In genomic region chr12:58803893-58804292, GRCh38 we compare ENCODE assay signal across 12 cellular contexts.
DNase-seq lines count a peak whose midpoint lies in the region; ATAC-seq, FAIRE-seq and TF ChIP-seq lines count a peak whose summit lies in the region.
"Had no signal": no experiment of that assay in that cellular context is flagged by ENCODE, and none has a peak within 500 bp of the region (broad histone marks: within the 10 kb centered on the region; RNA-seq: fewer than 3 reads in every experiment).

No MANE protein-coding gene starts in this region.

- no peak overlapping the region for H3K23ac ChIP-seq in mesenchymal stem cell (ENCODE audit: low read length in 2 of 2)

- H2BK15ac ChIP-seq in mesenchymal stem cell (ENCODE audit: low read depth, poor library complexity, severe bottlenecking) = no peak overlapping the region

- DNase-seq in AG08395 (ENCODE audit: low spot score) (peak; percentile 81), HS-5 (ENCODE audit: low read depth) (peak; percentile 61), cardiac fibroblast (ENCODE audit: low read depth in 2 of 2) (peak; percentile 80 to 83), mesenchymal stem cell (peak; percentile 87), D721Med (ENCODE audit: insufficient read length, low spot score) (no peak), NCI-H2227 treated with DMSO at 0.1 percent for 48 hours (lab: John Stamatoyannopoulos, UW) (no peak)
- no peak for DNase-seq in activated CD4-positive, alpha-beta T cell treated with anti-CD3 and anti-CD28 coated beads, Interleukin-2, amount 50 U/mL, for 1 hour
- DNase-seq: activated naive CD8-positive, alpha-beta T cell treated with anti-CD3 and anti-CD28 coated beads, Interleukin-2, amount 50 U/mL, for 24 hours; CD8-positive, alpha-beta T cell; T-helper 2 cell had no signal

- no peaks in the 10 kb centered on the region for H3K27me3 ChIP-seq in mesenchymal stem cell (ENCODE audit: control insufficient read depth in 1 of 2, insufficient read depth in 1 of 2, low read length in 2 of 2)

- H3K14ac ChIP-seq in mesenchymal stem cell (ENCODE audit: low read length in 2 of 2) = no peak overlapping the region

- 0% methylated on average over 1 of the region's 2 CpGs for whole genome bisulfite sequencing in mesenchymal stem cell

- FAIRE-seq in D721Med (lab: Jason Lieb, UNC) = no peak

- no peak overlapping the region for H2AK5ac ChIP-seq in mesenchymal stem cell (ENCODE audit: low read length, severe bottlenecking)

- H3K4me3 ChIP-seq in cardiac fibroblast (replicated peaks in 1 of 2; ENCODE audit: low read depth in 2 of 2, low read length in 2 of 2) (no peak overlapping the region), mesenchymal stem cell (ENCODE audit: insufficient read depth in 1 of 2, low read depth in 1 of 2, low read length in 2 of 2) (peak overlapping the region in 1 of 2 experiments; percentile 15)

- no peaks in the 10 kb centered on the region for H3K79me1 ChIP-seq in mesenchymal stem cell (replicated peaks; ENCODE audit: low read length, poor library complexity, severe bottlenecking)

- no peak overlapping the region for H3K4ac ChIP-seq in mesenchymal stem cell (ENCODE audit: low read depth in 1 of 2, low read length in 2 of 2)

- H3K9me3 ChIP-seq in mesenchymal stem cell (ENCODE audit: control insufficient read depth, low read length) = no peaks in the 10 kb centered on the region

- H4K91ac ChIP-seq in mesenchymal stem cell (ENCODE audit: low read length) = no peak overlapping the region

- H2AFZ ChIP-seq in mesenchymal stem cell (ENCODE audit: low read depth, low read length) = no peak overlapping the region
- H2AFZ ChIP-seq: parathyroid adenoma had no signal

- no peak overlapping the region for H4K8ac ChIP-seq in mesenchymal stem cell (ENCODE audit: low read length)

- ATAC-seq in HG03175 (IDR thresholded peaks at IDR 0.05; ENCODE audit: unreplicated experiment) = no peak
- ATAC-seq: activated naive CD8-positive, alpha-beta T cell treated with anti-CD3 and anti-CD28 coated beads, Interleukin-2, amount 50 U/mL, for 24 hours; CD8-positive, alpha-beta T cell had no signal

- H2BK5ac ChIP-seq in mesenchymal stem cell (ENCODE audit: low read depth, low read length, poor library complexity, severe bottlenecking) = no peak overlapping the region

- peak overlapping the region; percentile 45 for H3K9ac ChIP-seq in mesenchymal stem cell (ENCODE audit: low read length)
- H3K9ac ChIP-seq: parathyroid adenoma had no signal

- H2BK12ac ChIP-seq in mesenchymal stem cell (ENCODE audit: low read length in 2 of 2) = no peak overlapping the region

- H3K18ac ChIP-seq in mesenchymal stem cell (ENCODE audit: low read depth in 1 of 2, low read length in 2 of 2) = no peak overlapping the region

- no peak overlapping the region for H3K4me2 ChIP-seq in mesenchymal stem cell (ENCODE audit: low read length, poor library complexity, severe bottlenecking)

- peak overlapping the region; percentile 7 for H3K27ac ChIP-seq in mesenchymal stem cell (ENCODE audit: low read length, poor library complexity, severe bottlenecking)
- H3K27ac ChIP-seq: parathyroid adenoma had no signal

- no peaks in the 10 kb centered on the region for H3K36me3 ChIP-seq in mesenchymal stem cell (ENCODE audit: control insufficient read depth in 1 of 2, insufficient read depth in 2 of 2, low read depth in 1 of 2, low read length in 2 of 2)

- no peak overlapping the region for H2BK120ac ChIP-seq in mesenchymal stem cell (ENCODE audit: low read depth, low read length)

- H3K4me1 ChIP-seq in mesenchymal stem cell (ENCODE audit: control insufficient read depth, insufficient read depth, low read depth, low read length) = no peaks in the 10 kb centered on the region
- H3K4me1 ChIP-seq: parathyroid adenoma had no signal

- TF ChIP-seq CTCF in cardiac fibroblast (IDR thresholded peaks at IDR 0.05; ENCODE audit: low read depth, low read length) (no peak), D721Med (IDR thresholded peaks at IDR 0.05; ENCODE audit: insufficient read depth, missing control alignments) (no peak)

Comparison
In these comparisons a context has a peak if more than half of its experiments do, and no peak if none do; other contexts are left out.
1. DNase-seq: peak in AG08395 (single experiment), HS-5 (single experiment), cardiac fibroblast (2 of 2) and mesenchymal stem cell (single experiment); none in D721Med (single experiment), activated CD4-positive, alpha-beta T cell treated with anti-CD3 and anti-CD28 coated beads, Interleukin-2, amount 50 U/mL, for 1 hour (single experiment) and NCI-H2227 treated with DMSO at 0.1 percent for 48 hours (single experiment).